Comparison of ENCODE assay signal across 27 cellular contexts in the genomic region with DNA sequence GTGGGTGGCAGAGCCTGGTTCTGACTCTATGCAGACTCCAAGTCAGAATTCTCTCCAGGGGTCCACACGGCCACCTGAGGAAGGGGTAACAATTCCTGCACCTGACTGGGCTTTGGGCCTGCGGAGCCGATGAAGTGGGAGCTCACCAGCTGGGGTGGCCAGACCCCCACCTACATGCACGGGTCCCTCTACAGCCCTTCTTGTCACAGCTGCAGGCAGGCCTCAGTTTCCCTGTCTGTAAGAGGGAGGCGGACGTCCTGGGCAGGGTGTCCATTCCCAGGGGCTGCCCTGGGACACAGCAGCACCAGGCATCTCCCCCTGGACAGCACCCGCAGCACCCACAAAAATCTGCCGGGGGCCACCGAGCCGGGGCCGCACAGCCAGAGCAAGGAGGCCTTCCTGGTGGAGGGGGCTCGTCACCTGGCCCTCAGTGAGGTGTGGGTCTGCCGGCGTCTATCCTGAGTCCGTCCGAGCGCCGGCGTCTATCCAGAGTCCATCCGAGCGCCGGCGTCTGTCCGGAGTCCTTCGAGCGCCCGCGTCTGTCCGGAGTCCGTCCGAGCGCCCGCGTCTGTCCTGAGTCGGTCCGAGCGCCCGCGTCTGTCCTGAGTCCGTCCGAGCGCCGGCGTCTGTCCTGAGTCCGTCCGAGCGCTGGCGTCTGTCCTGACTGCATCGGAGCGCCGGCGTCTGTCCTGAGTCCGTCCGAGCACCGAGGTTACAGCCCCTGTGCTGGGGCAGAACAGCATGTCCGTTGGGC.
"Had no signal": no experiment of that assay in that cellular context is flagged by ENCODE, and none has a peak within 500 bp of the region (broad histone marks: within the 10 kb centered on the region; RNA-seq: fewer than 3 reads in every experiment).

No MANE protein-coding gene starts in this region.

- DNase-seq: cerebellar nuclear complex; effector CD8-positive, alpha-beta T cell; endodermal cell; foreskin fibroblast; gastrocnemius medialis; head of caudate nucleus; naive B cell; nephron progenitor cell; occipital lobe; ovary; stimulated activated CD4-positive, alpha-beta T cell treated with anti-CD3 and anti-CD28 coated beads, Interleukin-2, amount 100 ng/mL, for 24 hours; stimulated activated CD4-positive, alpha-beta T cell treated with anti-CD3 and anti-CD28 coated beads, Interleukin-4, amount 100 ng/mL, for 24 hours; stimulated activated naive CD4-positive, alpha-beta T cell treated with Interleukin-2 at 50 U/mL for 16 hours; stomach; thyroid gland; trophoblast cell had no signal

- H3K9me3 ChIP-seq: gastrocnemius medialis, left lung, mucosa of descending colon, ovary, psoas muscle, stomach, thyroid gland, vagina had no signal

- H3K36me3 ChIP-seq: gastrocnemius medialis, left lung, ovary, stomach, thyroid gland, vagina had no signal

- ATAC-seq: esophagus mucosa; gastrocnemius medialis; left lung; stimulated activated effector memory CD8-positive, alpha-beta T cell treated with anti-CD3 and anti-CD28 coated beads, Interleukin-12 subunit alpha, Interleukin-12 subunit beta, amount 100 ng/mL, for 72 hours had no signal

- H3K4me3 ChIP-seq: gastrocnemius medialis, left lung, lung, mucosa of descending colon, ovary, psoas muscle, smooth muscle cell, stomach, thyroid gland, vagina had no signal

- H3K27me3 ChIP-seq: ovary, vagina had no signal

- FAIRE-seq: colon, keratinocyte had no signal

- H3K27ac ChIP-seq: epithelial cell of prostate, gastrocnemius medialis, left lung, ovary, psoas muscle, stomach, thyroid gland, vagina had no signal
